Comparison of ENCODE assay signal across 8 cellular contexts in genomic region chr17:75783069-75783783, GRCh38. TPM values are rescaled to one million over a fixed set of nuclear protein-coding genes. Genes with fewer than 3 reads are reported as not detected.
DNase-seq lines count a peak whose midpoint lies in the region; ATAC-seq and TF ChIP-seq lines count a peak whose summit lies in the region.

No MANE protein-coding gene starts in this region.

- no peak for TF ChIP-seq EP300 in upper lobe of left lung (IDR thresholded peaks at IDR 0.05)

- H3K4me1 ChIP-seq in body of pancreas (peaks cover 50% of the 10 kb centered on the region), lung (ENCODE audit: control insufficient read depth in 2 of 2, insufficient read depth in 2 of 2, low read length in 2 of 2) (peaks cover 5 to 8% of the 10 kb centered on the region in 2 donors), upper lobe of left lung (peaks cover 33 to 57% (median 38%) of the 10 kb centered on the region in 4 donors)

- no peaks in the 10 kb centered on the region for H3K9me3 ChIP-seq in body of pancreas
- H3K9me3 ChIP-seq in lung (ENCODE audit: control insufficient read depth in 2 of 2, insufficient read depth in 1 of 2, low read length in 1 of 2) = no peaks in the 10 kb centered on the region
- no peaks in the 10 kb centered on the region for H3K9me3 ChIP-seq in upper lobe of left lung

- peaks cover under 1 to 6% of the 10 kb centered on the region in 2 donors for H3K36me3 ChIP-seq in body of pancreas (replicated peaks in 1 of 2; ENCODE audit: insufficient read depth in 1 of 2, low read depth in 2 of 2)
- H3K36me3 ChIP-seq in lung (ENCODE audit: control insufficient read depth in 2 of 2, insufficient read depth in 2 of 2, low read length in 2 of 2) = peaks cover 5 to 6% of the 10 kb centered on the region in 2 donors
- peaks cover 5 to 9% (median 8%) of the 10 kb centered on the region in 4 donors for H3K36me3 ChIP-seq in upper lobe of left lung

- TF ChIP-seq POLR2A in body of pancreas (IDR thresholded peaks at IDR 0.05) (peak in 1 of 3 donors; percentile 24), upper lobe of left lung (IDR thresholded peaks at IDR 0.05) (no peak)

- TF ChIP-seq CTCF in GM12875 (IDR thresholded peaks at IDR 0.05; ENCODE audit: borderline replicate concordance, insufficient read depth, low read depth, low read length) = peak; percentile 49; the same call in 1 of the 2 replicates
- TF ChIP-seq CTCF in body of pancreas (IDR thresholded peaks at IDR 0.05) = peak; percentile 62 to 95 (median 86)
- TF ChIP-seq CTCF in lung (IDR thresholded peaks at IDR 0.05; ENCODE audit: control extremely low read depth, extremely low read depth) = peak; percentile 42
- peak; percentile 65 to 87 (median 74) for TF ChIP-seq CTCF in upper lobe of left lung (IDR thresholded peaks at IDR 0.05)

- intact Hi-C loops in body of pancreas (cut with DNase I) = no loop called here

- H3K27ac ChIP-seq in body of pancreas = peak overlapping the region; percentile 99
- H3K27ac ChIP-seq in lung (ENCODE audit: low read depth in 1 of 2, low read length in 1 of 2) = peak overlapping the region; percentile 81 to 85
- H3K27ac ChIP-seq in upper lobe of left lung = peak overlapping the region; percentile 99 to 100 (median 99)

- 0 to 2% methylated on average over 6 of the region's 6 CpGs for WGBS in body of pancreas, 2 donors
- 4 to 6% methylated on average over 6 of the region's 6 CpGs for whole genome bisulfite sequencing in lung, 2 donors
- 4 to 6% methylated on average over 6 of the region's 6 CpGs for WGBS in upper lobe of left lung, 2 donors

- H3K4me3 ChIP-seq in GM12875 (ENCODE audit: low read depth, low read length) (no peak overlapping the region), body of pancreas (no peak overlapping the region), lung (no peak overlapping the region), upper lobe of left lung (peak overlapping the region in 2 of 4 donors; percentile 26 to 64)

- ATAC-seq in body of pancreas (peak; percentile 12), lung (ENCODE audit: insufficient read depth, low FRiP score) (no peak), upper lobe of left lung (ENCODE audit: low FRiP score in 2 of 2) (no peak), GM21825 (IDR thresholded peaks at IDR 0.05; ENCODE audit: unreplicated experiment) (no peak)

- peak; percentile 29 for DNase-seq in AG20443 (ENCODE audit: low spot score)
- DNase-seq in NCI-H69 (lab: John Stamatoyannopoulos, UW) = peak; percentile 67
- DNase-seq in body of pancreas = peak in 1 of 4 donors; percentile 61
- no peak for DNase-seq in lung (ENCODE audit: low spot score)
- DNase-seq in upper lobe of left lung = no peak
- DNase-seq in iPS-NIHi11 (ENCODE audit: low spot score) = no peak

- H3K27me3 ChIP-seq in body of pancreas (no peaks in the 10 kb centered on the region), lung (ENCODE audit: control insufficient read depth, insufficient read depth) (no peaks in the 10 kb centered on the region), upper lobe of left lung (no peaks in the 10 kb centered on the region)

RNA-seq across cellular contexts. Expression of gene UNK, which starts 1.4 kb away (rescaled TPM):
- total RNA-seq in body of pancreas (10 to 100 TPM; 18.4 to 59.7 TPM), lung (10 to 100 TPM; 32.8 to 72.4 TPM), upper lobe of left lung (10 to 100 TPM; 22.4 to 97.4 (median 31.4) TPM)
- 10 to 100 TPM; 15.5 to 18.7 TPM for polyA plus RNA-seq in lung

RNA-seq across cellular contexts. Expression of gene GALK1, which starts 18.2 kb away (rescaled TPM):
- total RNA-seq in body of pancreas (10 to 100 TPM; 27.4 to 27.5 TPM), lung (10 to 100 TPM; 23.0 to 52.9 TPM), upper lobe of left lung (10 to 100 TPM; 18.9 to 65.7 (median 40.6) TPM)
- 10 to 100 TPM; 35.2 to 70.5 TPM for polyA plus RNA-seq in lung

Comparison
In these comparisons a context has a peak if more than half of its experiments do, and no peak if none do; other contexts are left out.
1. DNase-seq: peak in AG20443 (single experiment) and NCI-H69 (single experiment); none in lung (single experiment), upper lobe of left lung (0 of 2) and iPS-NIHi11 (single experiment).
2. Peak in every context shown above with its lines, with median percentiles within 50 percentile points of each other: CTCF ChIP-seq and H3K27ac ChIP-seq.